ENCODE assay signal across 14 cellular contexts in genomic region chr2:31950946-31951562, GRCh38. TPM values are rescaled to one million over a fixed set of nuclear protein-coding genes. Genes with fewer than 3 reads are reported as not detected.
DNase-seq lines count a peak whose midpoint lies in the region; ATAC-seq and TF ChIP-seq lines count a peak whose summit lies in the region.
"Had no signal": no experiment of that assay in that cellular context is flagged by ENCODE, and none has a peak within 500 bp of the region (broad histone marks: within the 10 kb centered on the region; RNA-seq: fewer than 3 reads in every experiment).

No MANE protein-coding gene starts in this region.

- no peak overlapping the region for H3K4me3 Mint-ChIP-seq in activated naive CD4-positive, alpha-beta T cell treated with anti-CD3 and anti-CD28 coated beads for 36 hours
- peak overlapping the region; percentile 19 for H3K4me3 Mint-ChIP-seq in Caco-2 (ENCODE audit: unreplicated experiment)
- H3K4me3 Mint-ChIP-seq in activated T-helper 17 cell treated with anti-CD3 and anti-CD28 coated beads, Interleukin-2, amount 50 U/mL, for 72 hours, result peak overlapping the region; percentile 34
- H3K4me3 Mint-ChIP-seq in stimulated activated memory B cell treated with anti-CD40 and anti-IgM and Interleukin-4, amounts not matched to agents 10 μg/mL and 1 μg/mL and 100 μg/mL, for 72 hours, result no peak overlapping the region
- H3K4me3 Mint-ChIP-seq: H9 had no signal

- H3K4me1 ChIP-seq in Caco-2, result peaks cover 37% of the 10 kb centered on the region

- no peaks in the 10 kb centered on the region for H3K27me3 Mint-ChIP-seq in activated naive CD4-positive, alpha-beta T cell treated with anti-CD3 and anti-CD28 coated beads for 36 hours (ENCODE audit: low read depth)
- no peaks in the 10 kb centered on the region for H3K27me3 Mint-ChIP-seq in Caco-2 (ENCODE audit: insufficient read depth, unreplicated experiment)
- H3K27me3 Mint-ChIP-seq in activated T-helper 17 cell treated with anti-CD3 and anti-CD28 coated beads, Interleukin-2, amount 50 U/mL, for 72 hours, result no peaks in the 10 kb centered on the region
- no peaks in the 10 kb centered on the region for H3K27me3 Mint-ChIP-seq in stimulated activated memory B cell treated with anti-CD40 and anti-IgM and Interleukin-4, amounts not matched to agents 10 μg/mL and 1 μg/mL and 100 μg/mL, for 72 hours

- CTCF ChIA-PET in activated naive CD4-positive, alpha-beta T cell treated with anti-CD3 and anti-CD28 coated beads for 36 hours (lab: Charles Lee), result no interaction called here
- CTCF ChIA-PET in Caco-2 (lab: Charles Lee), result no interaction called here

- H3K4me3 ChIP-seq in Caco-2 (ENCODE audit: low read depth, low read length), result no peak overlapping the region
- H3K4me3 ChIP-seq: PC-9 had no signal

- H3K36me3 ChIP-seq in Caco-2 (ENCODE audit: control insufficient read depth, insufficient read depth, low read length), result no peaks in the 10 kb centered on the region

- peaks cover 13% of the 10 kb centered on the region for H3K36me3 Mint-ChIP-seq in activated naive CD4-positive, alpha-beta T cell treated with anti-CD3 and anti-CD28 coated beads for 36 hours (ENCODE audit: low read depth)
- H3K36me3 Mint-ChIP-seq in Caco-2 (ENCODE audit: insufficient read depth, unreplicated experiment), result peaks cover 11% of the 10 kb centered on the region
- peaks cover 40% of the 10 kb centered on the region for H3K36me3 Mint-ChIP-seq in activated T-helper 17 cell treated with anti-CD3 and anti-CD28 coated beads, Interleukin-2, amount 50 U/mL, for 72 hours (ENCODE audit: low read depth)
- H3K36me3 Mint-ChIP-seq in stimulated activated memory B cell treated with anti-CD40 and anti-IgM and Interleukin-4, amounts not matched to agents 10 μg/mL and 1 μg/mL and 100 μg/mL, for 72 hours, result peaks cover 14% of the 10 kb centered on the region

- DNase-seq in activated naive CD4-positive, alpha-beta T cell treated with anti-CD3 and anti-CD28 coated beads for 36 hours, result peak; percentile 24
- no peak for DNase-seq in activated naive CD4-positive, alpha-beta T cell treated with anti-CD3 and anti-CD28 coated beads, Interleukin-2, amount 50 U/mL, for 16 hours
- DNase-seq in Caco-2, result no peak
- DNase-seq in stimulated activated naive CD8-positive, alpha-beta T cell treated with anti-CD3 and anti-CD28 coated beads, Interleukin-15, Interleukin-2, amounts not matched to agents 100 U/mL and 50 U/mL, for 24 hours, result no peak
- DNase-seq in head of caudate nucleus, result no peak
- DNase-seq: DMS 273 treated with DMSO at 0.1 percent for 48 hours, H9, Karpas-422, MM.1S, NCI-H1105, NCI-H187, PC-9 had no signal

- H3K9me3 Mint-ChIP-seq in activated naive CD4-positive, alpha-beta T cell treated with anti-CD3 and anti-CD28 coated beads for 36 hours, result no peaks in the 10 kb centered on the region
- no peaks in the 10 kb centered on the region for H3K9me3 Mint-ChIP-seq in Caco-2 (ENCODE audit: unreplicated experiment)
- no peaks in the 10 kb centered on the region for H3K9me3 Mint-ChIP-seq in activated T-helper 17 cell treated with anti-CD3 and anti-CD28 coated beads, Interleukin-2, amount 50 U/mL, for 72 hours
- no peaks in the 10 kb centered on the region for H3K9me3 Mint-ChIP-seq in stimulated activated memory B cell treated with anti-CD40 and anti-IgM and Interleukin-4, amounts not matched to agents 10 μg/mL and 1 μg/mL and 100 μg/mL, for 72 hours
- H3K9me3 Mint-ChIP-seq: H9 had no signal

- H3K27me3 ChIP-seq in Caco-2 (replicated peaks; ENCODE audit: control insufficient read depth, insufficient read depth, low read length), result no peaks in the 10 kb centered on the region

- no peaks in the 10 kb centered on the region for H3K9me3 ChIP-seq in Caco-2

- peak overlapping the region; percentile 41 for H3K27ac Mint-ChIP-seq in activated naive CD4-positive, alpha-beta T cell treated with anti-CD3 and anti-CD28 coated beads for 36 hours
- H3K27ac Mint-ChIP-seq in Caco-2 (ENCODE audit: unreplicated experiment), result no peak overlapping the region
- peak overlapping the region; percentile 74 for H3K27ac Mint-ChIP-seq in activated T-helper 17 cell treated with anti-CD3 and anti-CD28 coated beads, Interleukin-2, amount 50 U/mL, for 72 hours
- H3K27ac Mint-ChIP-seq in stimulated activated memory B cell treated with anti-CD40 and anti-IgM and Interleukin-4, amounts not matched to agents 10 μg/mL and 1 μg/mL and 100 μg/mL, for 72 hours, result no peak overlapping the region

- BruUV-seq in Caco-2 (replicated peaks; lab: Mats Ljungman, UMichigan), result no TSS peak

- TF ChIP-seq CTCF in Caco-2 (IDR thresholded peaks at IDR 0.05; ENCODE audit: insufficient read depth in 1 of 2, low read depth in 1 of 2, low read length in 1 of 2, severe bottlenecking in 1 of 2, unreplicated experiment in 1 of 2), result no peak

- peaks cover 40% of the 10 kb centered on the region for H3K4me1 Mint-ChIP-seq in activated naive CD4-positive, alpha-beta T cell treated with anti-CD3 and anti-CD28 coated beads for 36 hours (ENCODE audit: low read depth)
- H3K4me1 Mint-ChIP-seq in Caco-2 (ENCODE audit: low read depth, unreplicated experiment), result peaks cover 23% of the 10 kb centered on the region
- H3K4me1 Mint-ChIP-seq in activated T-helper 17 cell treated with anti-CD3 and anti-CD28 coated beads, Interleukin-2, amount 50 U/mL, for 72 hours, result peaks cover 18% of the 10 kb centered on the region
- H3K4me1 Mint-ChIP-seq in stimulated activated memory B cell treated with anti-CD40 and anti-IgM and Interleukin-4, amounts not matched to agents 10 μg/mL and 1 μg/mL and 100 μg/mL, for 72 hours, result peaks cover 32% of the 10 kb centered on the region

- intact Hi-C loops in activated naive CD4-positive, alpha-beta T cell treated with anti-CD3 and anti-CD28 coated beads for 36 hours (cut with micrococcal nuclease), result loop anchor here (1.0 to 2.0 kb wide), 4 partner anchors 12 to 214 kb away; partner anchors contain the start of genes SLC30A6 and SPAST
- intact Hi-C loops in Caco-2 (cut with micrococcal nuclease; ENCODE audit: unreplicated experiment), result no loop called here
- intact Hi-C loops in head of caudate nucleus (cut with DNase I), result no loop called here

- POLR2A ChIA-PET in Caco-2 (lab: Charles Lee), result no interaction called here

- ATAC-seq in activated T-helper 17 cell treated with anti-CD3 and anti-CD28 coated beads, Interleukin-2, amount 50 U/mL, for 72 hours (replicated peaks), result peak; percentile 95
- peak; percentile 90 for ATAC-seq in stimulated activated naive CD8-positive, alpha-beta T cell treated with anti-CD3 and anti-CD28 coated beads, Interleukin-15, Interleukin-2, amounts not matched to agents 100 U/mL and 50 U/mL, for 24 hours
- ATAC-seq in stimulated activated memory B cell treated with anti-CD40 and anti-IgM and Interleukin-4, amounts not matched to agents 10 μg/mL and 1 μg/mL and 100 μg/mL, for 72 hours, result no peak

RNA-seq across cellular contexts. Expression of gene MEMO1, which starts 59.8 kb away (rescaled TPM):
- 10 to 100 TPM; 39.5 to 42.0 TPM for total RNA-seq in activated naive CD4-positive, alpha-beta T cell treated with anti-CD3 and anti-CD28 coated beads for 36 hours
- 75.9 and 79.0 TPM in 2 replicates for total RNA-seq in Caco-2 (2022)
- total RNA-seq in activated T-helper 17 cell treated with anti-CD3 and anti-CD28 coated beads, Interleukin-2, amount 50 U/mL, for 72 hours, result 10 to 100 TPM; 44.8 to 74.1 TPM

Comparison
In these comparisons a context has a peak if more than half of its experiments do, and no peak if none do; other contexts are left out.
1. H3K27ac Mint-ChIP-seq: peak in activated naive CD4-positive, alpha-beta T cell treated with anti-CD3 and anti-CD28 coated beads for 36 hours (single experiment) and activated T-helper 17 cell treated with anti-CD3 and anti-CD28 coated beads, Interleukin-2, amount 50 U/mL, for 72 hours (single experiment); none in Caco-2 (single experiment) and stimulated activated memory B cell treated with anti-CD40 and anti-IgM and Interleukin-4, amounts not matched to agents 10 μg/mL and 1 μg/mL and 100 μg/mL, for 72 hours (single experiment).
2. H3K4me3 Mint-ChIP-seq: peak in Caco-2 (single experiment) and activated T-helper 17 cell treated with anti-CD3 and anti-CD28 coated beads, Interleukin-2, amount 50 U/mL, for 72 hours (single experiment); none in activated naive CD4-positive, alpha-beta T cell treated with anti-CD3 and anti-CD28 coated beads for 36 hours (single experiment) and stimulated activated memory B cell treated with anti-CD40 and anti-IgM and Interleukin-4, amounts not matched to agents 10 μg/mL and 1 μg/mL and 100 μg/mL, for 72 hours (single experiment).